Comparison of ENCODE assay signal across 21 cellular contexts in the genomic region with DNA sequence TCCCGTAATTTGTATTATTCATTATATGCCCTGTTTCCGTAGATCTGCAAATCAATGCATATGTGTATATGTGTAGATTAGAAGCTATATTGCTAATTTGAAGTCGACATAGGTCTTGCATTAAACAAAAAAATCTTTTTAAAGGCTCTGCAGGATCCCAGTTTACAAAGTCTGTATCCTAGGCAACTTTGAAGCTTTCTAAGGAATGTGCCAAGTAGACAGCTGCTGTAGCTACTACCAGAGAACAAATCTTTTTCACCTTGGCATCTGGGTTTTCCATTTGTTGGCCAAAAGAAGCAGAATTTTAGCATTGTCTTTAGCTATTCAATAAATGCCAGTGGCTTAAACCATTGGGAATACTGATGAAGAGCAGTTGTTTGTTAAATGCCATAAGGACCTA.
"Had no signal": no experiment of that assay in that cellular context is flagged by ENCODE, and none has a peak within 500 bp of the region (broad histone marks: within the 10 kb centered on the region; RNA-seq: fewer than 3 reads in every experiment).

No MANE protein-coding gene starts in this region.

- FAIRE-seq: kidney, pancreas had no signal

- ATAC-seq: activated CD4-positive, alpha-beta T cell treated with anti-CD3 and anti-CD28 coated beads for 36 hours; activated T-cell treated with anti-CD3 and anti-CD28 coated beads, Interleukin-2, amount 50 U/mL, for 72 hours; lower lobe of right lung; natural killer cell; pancreas; right cardiac atrium had no signal

- H3K36me3 ChIP-seq: lower lobe of right lung, pancreas, tibial artery had no signal

- H3K4me1 ChIP-seq: lower lobe of right lung, pancreas had no signal

- H3K4me3 ChIP-seq: lower lobe of right lung, pancreas, tibial artery had no signal

- H3K9me3 ChIP-seq: lower lobe of right lung, pancreas, tibial artery had no signal

- DNase-seq: activated B cell treated with CpG ODN at 0.5 μM for 24 hours; activated CD4-positive, alpha-beta T cell treated with anti-CD3 and anti-CD28 coated beads for 36 hours; activated CD4-positive, alpha-beta T cell treated with anti-CD3 and anti-CD28 coated beads, Interleukin-2, amount 50 U/mL, for 48 hours; activated effector memory CD4-positive, alpha-beta T cell treated with Interleukin-2 at 50 U/mL for 16 hours; activated naive CD4-positive, alpha-beta T cell treated with anti-CD3 and anti-CD28 coated beads, Interleukin-2, amount 10 ng/mL, durations not matched to agents 7 days and 5 days; activated T-cell treated with anti-CD3 and anti-CD28 coated beads, Interleukin-2, amount 50 U/mL, for 72 hours; amygdala; cerebellar nuclear complex; cortex of kidney; effector CD4-positive, alpha-beta T cell; erythroblast; foreskin fibroblast; kidney; lower lobe of right lung; natural killer cell; pancreas; right cardiac atrium; stimulated activated CD4-positive, alpha-beta T cell treated with anti-CD3 and anti-CD28 coated beads, Interleukin-12 subunit alpha, Interleukin-12 subunit beta, amount 100 ng/mL, for 4 hours; stimulated activated CD4-positive, alpha-beta T cell treated with anti-CD3 and anti-CD28 coated beads, Interleukin-4, amount 100 ng/mL, for 4 hours; substantia nigra; tibial artery had no signal

- H3K27ac ChIP-seq: lower lobe of right lung, pancreas, tibial artery had no signal

- H3K27me3 ChIP-seq: pancreas, tibial artery had no signal
